1 cellular context compared by ENCODE assay signal in genomic region chr14:101288436-101289229, GRCh38.
TF ChIP-seq lines count a peak whose summit lies in the region.

No MANE protein-coding gene starts in this region.

TF ChIP-seq in HepG2, 621 proteins besides CTCF, POLR2A, EP300 and RAD21 (continued from another document and continues in another):
- TF ChIP-seq, protein P1, sequence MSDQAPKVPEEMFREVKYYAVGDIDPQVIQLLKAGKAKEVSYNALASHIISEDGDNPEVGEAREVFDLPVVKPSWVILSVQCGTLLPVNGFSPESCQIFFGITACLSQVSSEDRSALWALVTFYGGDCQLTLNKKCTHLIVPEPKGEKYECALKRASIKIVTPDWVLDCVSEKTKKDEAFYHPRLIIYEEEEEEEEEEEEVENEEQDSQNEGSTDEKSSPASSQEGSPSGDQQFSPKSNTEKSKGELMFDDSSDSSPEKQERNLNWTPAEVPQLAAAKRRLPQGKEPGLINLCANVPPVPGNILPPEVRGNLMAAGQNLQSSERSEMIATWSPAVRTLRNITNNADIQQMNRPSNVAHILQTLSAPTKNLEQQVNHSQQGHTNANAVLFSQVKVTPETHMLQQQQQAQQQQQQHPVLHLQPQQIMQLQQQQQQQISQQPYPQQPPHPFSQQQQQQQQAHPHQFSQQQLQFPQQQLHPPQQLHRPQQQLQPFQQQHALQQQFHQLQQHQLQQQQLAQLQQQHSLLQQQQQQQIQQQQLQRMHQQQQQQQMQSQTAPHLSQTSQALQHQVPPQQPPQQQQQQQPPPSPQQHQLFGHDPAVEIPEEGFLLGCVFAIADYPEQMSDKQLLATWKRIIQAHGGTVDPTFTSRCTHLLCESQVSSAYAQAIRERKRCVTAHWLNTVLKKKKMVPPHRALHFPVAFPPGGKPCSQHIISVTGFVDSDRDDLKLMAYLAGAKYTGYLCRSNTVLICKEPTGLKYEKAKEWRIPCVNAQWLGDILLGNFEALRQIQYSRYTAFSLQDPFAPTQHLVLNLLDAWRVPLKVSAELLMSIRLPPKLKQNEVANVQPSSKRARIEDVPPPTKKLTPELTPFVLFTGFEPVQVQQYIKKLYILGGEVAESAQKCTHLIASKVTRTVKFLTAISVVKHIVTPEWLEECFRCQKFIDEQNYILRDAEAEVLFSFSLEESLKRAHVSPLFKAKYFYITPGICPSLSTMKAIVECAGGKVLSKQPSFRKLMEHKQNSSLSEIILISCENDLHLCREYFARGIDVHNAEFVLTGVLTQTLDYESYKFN (CRISPR knock-in tag; conservative IDR thresholded peaks at IDR 0.05): peak; percentile 97
- TF ChIP-seq TAF1 (CRISPR knock-in tag; IDR thresholded peaks at IDR 0.05) (peak; percentile 47; the same call in 1 of the 2 replicates), NONO (IDR thresholded peaks at IDR 0.05) (no peak), NONO (CRISPR knock-in tag; conservative IDR thresholded peaks at IDR 0.05) (peak; percentile 91), GTF2F1 (IDR thresholded peaks at IDR 0.05; ENCODE audit: low read length) (no peak), ZFP1 (CRISPR knock-in tag; IDR thresholded peaks at IDR 0.05) (peak; percentile 82; the same call in 1 of the 2 replicates), RBFOX2 (IDR thresholded peaks at IDR 0.05; ENCODE audit: low read depth, low read length) (no peak), CSRNP1 (CRISPR knock-in tag; IDR thresholded peaks at IDR 0.05) (peak; percentile 3; the same call in 1 of the 2 replicates), ZNF678 (CRISPR knock-in tag; IDR thresholded peaks at IDR 0.05) (peak; percentile 34; the same call in 1 of the 2 replicates), TFDP2 (CRISPR knock-in tag; IDR thresholded peaks at IDR 0.05) (no peak), AGO1 (IDR thresholded peaks at IDR 0.05; ENCODE audit: low read depth, low read length, poor library complexity, severe bottlenecking) (no peak), ZNF263 (CRISPR knock-in tag; IDR thresholded peaks at IDR 0.05) (peak; percentile 53; the same call in 1 of the 2 replicates), TOPORS (CRISPR knock-in tag; IDR thresholded peaks at IDR 0.05) (peak; percentile 35; the same call in 1 of the 2 replicates), IKZF4 (CRISPR knock-in tag; IDR thresholded peaks at IDR 0.05; ENCODE audit: borderline replicate concordance, low read depth, not compliant biosample characterization) (no peak), ZBTB3 (CRISPR knock-in tag; IDR thresholded peaks at IDR 0.05; ENCODE audit: borderline replicate concordance, low read depth) (no peak; the same call in none of the 2 replicates), NR2C2 (CRISPR knock-in tag; IDR thresholded peaks at IDR 0.05; ENCODE audit: borderline replicate concordance) (peak; percentile 69; the same call in 1 of the 2 replicates), ETV6 (CRISPR knock-in tag; conservative IDR thresholded peaks at IDR 0.05) (no peak; the same call in 1 of the 2 replicates), KAT7 (CRISPR knock-in tag; IDR thresholded peaks at IDR 0.05; ENCODE audit: borderline replicate concordance) (no peak), ZNF354B (CRISPR knock-in tag; IDR thresholded peaks at IDR 0.05) (no peak), ZNF589 (CRISPR knock-in tag; conservative IDR thresholded peaks at IDR 0.05) (peak; percentile 69; the same call in 1 of the 2 replicates), TBX2 (CRISPR knock-in tag; IDR thresholded peaks at IDR 0.05; ENCODE audit: borderline replicate concordance) (peak; percentile 88), NCOA2 (CRISPR knock-in tag; IDR thresholded peaks at IDR 0.05) (peak; percentile 98), ZNF891 (CRISPR knock-in tag; IDR thresholded peaks at IDR 0.05) (0 out of 2 replicates have a peak, but pooled peaks have one; percentile 8), TSC22D2 (CRISPR knock-in tag; IDR thresholded peaks at IDR 0.05; ENCODE audit: borderline replicate concordance) (0 out of 2 replicates have a peak, but pooled peaks have one; percentile 62), NFE2 (CRISPR knock-in tag; IDR thresholded peaks at IDR 0.05) (no peak), CBX5 (CRISPR knock-in tag; IDR thresholded peaks at IDR 0.05; ENCODE audit: borderline replicate concordance) (peak; percentile 95), ZNF761 (CRISPR knock-in tag; conservative IDR thresholded peaks at IDR 0.05) (0 out of 2 replicates have a peak, but pooled peaks have one; percentile 33), FOXO4 (CRISPR knock-in tag; conservative IDR thresholded peaks at IDR 0.05) (no peak), ZNF510 (CRISPR knock-in tag; IDR thresholded peaks at IDR 0.05; ENCODE audit: low read depth) (peak; percentile 77; the same call in 1 of the 2 replicates), TBP (CRISPR knock-in tag; IDR thresholded peaks at IDR 0.05) (no peak), ZNF564 (CRISPR knock-in tag; IDR thresholded peaks at IDR 0.05) (peak; percentile 48; the same call in 1 of the 2 replicates), FOSL1 (CRISPR knock-in tag; IDR thresholded peaks at IDR 0.05; ENCODE audit: borderline replicate concordance) (no peak), AGO2 (optimal IDR thresholded peaks at IDR 0.05; ENCODE audit: low read depth, low read length) (no peak), ZNF235 (CRISPR knock-in tag; IDR thresholded peaks at IDR 0.05; ENCODE audit: borderline replicate concordance) (no peak), ZNF549 (CRISPR knock-in tag; IDR thresholded peaks at IDR 0.05) (no peak), SIX4 (CRISPR knock-in tag; IDR thresholded peaks at IDR 0.05) (no peak; the same call in none of the 2 replicates), E2F5 (CRISPR knock-in tag; conservative IDR thresholded peaks at IDR 0.05) (no peak), ZNF772 (CRISPR knock-in tag; IDR thresholded peaks at IDR 0.05) (peak; percentile 92), ZNF446 (CRISPR knock-in tag; IDR thresholded peaks at IDR 0.05) (no peak), KLF15 (CRISPR knock-in tag; IDR thresholded peaks at IDR 0.05; ENCODE audit: borderline replicate concordance) (no peak), ZNF713 (CRISPR knock-in tag; IDR thresholded peaks at IDR 0.05) (no peak), MXD1 (CRISPR knock-in tag; IDR thresholded peaks at IDR 0.05) (no peak; the same call in 1 of the 2 replicates), ZNF558 (CRISPR knock-in tag; IDR thresholded peaks at IDR 0.05; ENCODE audit: borderline replicate concordance) (peak; percentile 76), PHF8 (CRISPR knock-in tag; IDR thresholded peaks at IDR 0.05) (peak; percentile 51; the same call in 1 of the 2 replicates), FOXA3 (CRISPR knock-in tag; IDR thresholded peaks at IDR 0.05) (peak; percentile 94), ATF7 (IDR thresholded peaks at IDR 0.05) (no peak), ATF7 (CRISPR knock-in tag; IDR thresholded peaks at IDR 0.05) (peak; percentile 81; the same call in 1 of the 2 replicates), SSRP1 (CRISPR knock-in tag; IDR thresholded peaks at IDR 0.05) (peak; percentile 43; the same call in 1 of the 2 replicates)
- TF ChIP-seq, protein P2, sequence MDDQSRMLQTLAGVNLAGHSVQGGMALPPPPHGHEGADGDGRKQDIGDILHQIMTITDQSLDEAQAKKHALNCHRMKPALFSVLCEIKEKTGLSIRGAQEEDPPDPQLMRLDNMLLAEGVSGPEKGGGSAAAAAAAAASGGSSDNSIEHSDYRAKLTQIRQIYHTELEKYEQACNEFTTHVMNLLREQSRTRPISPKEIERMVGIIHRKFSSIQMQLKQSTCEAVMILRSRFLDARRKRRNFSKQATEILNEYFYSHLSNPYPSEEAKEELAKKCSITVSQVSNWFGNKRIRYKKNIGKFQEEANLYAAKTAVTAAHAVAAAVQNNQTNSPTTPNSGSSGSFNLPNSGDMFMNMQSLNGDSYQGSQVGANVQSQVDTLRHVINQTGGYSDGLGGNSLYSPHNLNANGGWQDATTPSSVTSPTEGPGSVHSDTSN (CRISPR knock-in tag; IDR thresholded peaks at IDR 0.05; ENCODE audit: borderline replicate concordance): no peak
- TF ChIP-seq, protein P3, sequence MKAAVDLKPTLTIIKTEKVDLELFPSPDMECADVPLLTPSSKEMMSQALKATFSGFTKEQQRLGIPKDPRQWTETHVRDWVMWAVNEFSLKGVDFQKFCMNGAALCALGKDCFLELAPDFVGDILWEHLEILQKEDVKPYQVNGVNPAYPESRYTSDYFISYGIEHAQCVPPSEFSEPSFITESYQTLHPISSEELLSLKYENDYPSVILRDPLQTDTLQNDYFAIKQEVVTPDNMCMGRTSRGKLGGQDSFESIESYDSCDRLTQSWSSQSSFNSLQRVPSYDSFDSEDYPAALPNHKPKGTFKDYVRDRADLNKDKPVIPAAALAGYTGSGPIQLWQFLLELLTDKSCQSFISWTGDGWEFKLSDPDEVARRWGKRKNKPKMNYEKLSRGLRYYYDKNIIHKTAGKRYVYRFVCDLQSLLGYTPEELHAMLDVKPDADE (CRISPR knock-in tag; IDR thresholded peaks at IDR 0.05): no peak
- TF ChIP-seq, protein P4, sequence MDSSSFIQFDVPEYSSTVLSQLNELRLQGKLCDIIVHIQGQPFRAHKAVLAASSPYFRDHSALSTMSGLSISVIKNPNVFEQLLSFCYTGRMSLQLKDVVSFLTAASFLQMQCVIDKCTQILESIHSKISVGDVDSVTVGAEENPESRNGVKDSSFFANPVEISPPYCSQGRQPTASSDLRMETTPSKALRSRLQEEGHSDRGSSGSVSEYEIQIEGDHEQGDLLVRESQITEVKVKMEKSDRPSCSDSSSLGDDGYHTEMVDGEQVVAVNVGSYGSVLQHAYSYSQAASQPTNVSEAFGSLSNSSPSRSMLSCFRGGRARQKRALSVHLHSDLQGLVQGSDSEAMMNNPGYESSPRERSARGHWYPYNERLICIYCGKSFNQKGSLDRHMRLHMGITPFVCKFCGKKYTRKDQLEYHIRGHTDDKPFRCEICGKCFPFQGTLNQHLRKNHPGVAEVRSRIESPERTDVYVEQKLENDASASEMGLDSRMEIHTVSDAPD (CRISPR knock-in tag; IDR thresholded peaks at IDR 0.05): peak; percentile 90
- TF ChIP-seq, protein P5, sequence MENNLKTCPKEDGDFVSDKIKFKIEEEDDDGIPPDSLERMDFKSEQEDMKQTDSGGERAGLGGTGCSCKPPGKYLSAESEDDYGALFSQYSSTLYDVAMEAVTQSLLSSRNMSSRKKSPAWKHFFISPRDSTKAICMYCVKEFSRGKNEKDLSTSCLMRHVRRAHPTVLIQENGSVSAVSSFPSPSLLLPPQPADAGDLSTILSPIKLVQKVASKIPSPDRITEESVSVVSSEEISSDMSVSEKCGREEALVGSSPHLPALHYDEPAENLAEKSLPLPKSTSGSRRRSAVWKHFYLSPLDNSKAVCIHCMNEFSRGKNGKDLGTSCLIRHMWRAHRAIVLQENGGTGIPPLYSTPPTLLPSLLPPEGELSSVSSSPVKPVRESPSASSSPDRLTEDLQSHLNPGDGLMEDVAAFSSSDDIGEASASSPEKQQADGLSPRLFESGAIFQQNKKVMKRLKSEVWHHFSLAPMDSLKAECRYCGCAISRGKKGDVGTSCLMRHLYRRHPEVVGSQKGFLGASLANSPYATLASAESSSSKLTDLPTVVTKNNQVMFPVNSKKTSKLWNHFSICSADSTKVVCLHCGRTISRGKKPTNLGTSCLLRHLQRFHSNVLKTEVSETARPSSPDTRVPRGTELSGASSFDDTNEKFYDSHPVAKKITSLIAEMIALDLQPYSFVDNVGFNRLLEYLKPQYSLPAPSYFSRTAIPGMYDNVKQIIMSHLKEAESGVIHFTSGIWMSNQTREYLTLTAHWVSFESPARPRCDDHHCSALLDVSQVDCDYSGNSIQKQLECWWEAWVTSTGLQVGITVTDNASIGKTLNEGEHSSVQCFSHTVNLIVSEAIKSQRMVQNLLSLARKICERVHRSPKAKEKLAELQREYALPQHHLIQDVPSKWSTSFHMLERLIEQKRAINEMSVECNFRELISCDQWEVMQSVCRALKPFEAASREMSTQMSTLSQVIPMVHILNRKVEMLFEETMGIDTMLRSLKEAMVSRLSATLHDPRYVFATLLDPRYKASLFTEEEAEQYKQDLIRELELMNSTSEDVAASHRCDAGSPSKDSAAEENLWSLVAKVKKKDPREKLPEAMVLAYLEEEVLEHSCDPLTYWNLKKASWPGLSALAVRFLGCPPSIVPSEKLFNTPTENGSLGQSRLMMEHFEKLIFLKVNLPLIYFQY (CRISPR knock-in tag; IDR thresholded peaks at IDR 0.05; ENCODE audit: borderline replicate concordance): peak; percentile 73; the same call in 1 of the 2 replicates
